ENCODE assay signal across 1 cellular context in the genomic region with DNA sequence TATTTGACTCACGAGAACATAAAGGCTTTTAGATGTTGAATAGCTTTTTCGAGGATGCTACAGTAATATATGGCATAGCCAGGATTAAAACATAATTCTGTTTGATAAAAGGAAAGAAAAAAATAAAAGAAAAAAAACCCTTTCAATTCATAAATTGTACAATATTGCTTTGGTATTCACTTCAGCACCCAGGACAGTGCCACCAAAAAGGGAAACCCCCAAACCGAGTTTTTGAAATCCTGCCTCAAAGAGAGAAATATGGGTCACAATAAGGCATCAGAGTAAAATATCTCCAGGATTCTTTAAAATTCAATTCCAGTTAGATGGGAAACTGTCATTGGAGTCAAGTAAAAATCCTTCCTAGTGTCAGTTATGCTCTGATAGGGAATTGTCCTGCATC.
A peak's percentile ranks its signal among the peaks of the same experiment; 100 is the strongest.
TF ChIP-seq lines count a peak whose summit lies in the region.

No MANE protein-coding gene starts in this region.

TF ChIP-seq in GM23338, 12 proteins besides CTCF, POLR2A, EP300 and RAD21 (continued from another document):
- TF ChIP-seq, protein P1, sequence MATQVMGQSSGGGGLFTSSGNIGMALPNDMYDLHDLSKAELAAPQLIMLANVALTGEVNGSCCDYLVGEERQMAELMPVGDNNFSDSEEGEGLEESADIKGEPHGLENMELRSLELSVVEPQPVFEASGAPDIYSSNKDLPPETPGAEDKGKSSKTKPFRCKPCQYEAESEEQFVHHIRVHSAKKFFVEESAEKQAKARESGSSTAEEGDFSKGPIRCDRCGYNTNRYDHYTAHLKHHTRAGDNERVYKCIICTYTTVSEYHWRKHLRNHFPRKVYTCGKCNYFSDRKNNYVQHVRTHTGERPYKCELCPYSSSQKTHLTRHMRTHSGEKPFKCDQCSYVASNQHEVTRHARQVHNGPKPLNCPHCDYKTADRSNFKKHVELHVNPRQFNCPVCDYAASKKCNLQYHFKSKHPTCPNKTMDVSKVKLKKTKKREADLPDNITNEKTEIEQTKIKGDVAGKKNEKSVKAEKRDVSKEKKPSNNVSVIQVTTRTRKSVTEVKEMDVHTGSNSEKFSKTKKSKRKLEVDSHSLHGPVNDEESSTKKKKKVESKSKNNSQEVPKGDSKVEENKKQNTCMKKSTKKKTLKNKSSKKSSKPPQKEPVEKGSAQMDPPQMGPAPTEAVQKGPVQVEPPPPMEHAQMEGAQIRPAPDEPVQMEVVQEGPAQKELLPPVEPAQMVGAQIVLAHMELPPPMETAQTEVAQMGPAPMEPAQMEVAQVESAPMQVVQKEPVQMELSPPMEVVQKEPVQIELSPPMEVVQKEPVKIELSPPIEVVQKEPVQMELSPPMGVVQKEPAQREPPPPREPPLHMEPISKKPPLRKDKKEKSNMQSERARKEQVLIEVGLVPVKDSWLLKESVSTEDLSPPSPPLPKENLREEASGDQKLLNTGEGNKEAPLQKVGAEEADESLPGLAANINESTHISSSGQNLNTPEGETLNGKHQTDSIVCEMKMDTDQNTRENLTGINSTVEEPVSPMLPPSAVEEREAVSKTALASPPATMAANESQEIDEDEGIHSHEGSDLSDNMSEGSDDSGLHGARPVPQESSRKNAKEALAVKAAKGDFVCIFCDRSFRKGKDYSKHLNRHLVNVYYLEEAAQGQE (IDR thresholded peaks at IDR 0.05; ENCODE audit: unreplicated experiment): peak; percentile 64
- no peak for TF ChIP-seq EZH2 (IDR thresholded peaks at IDR 0.05; ENCODE audit: low read depth, unreplicated experiment)
TF ChIP-seq in GM23338: peak in this region for 1.
